ENCODE assay signal across 8 cellular contexts in genomic region chr11:117809236-117810055, GRCh38. TPM values are rescaled to one million over a fixed set of nuclear protein-coding genes. Genes with fewer than 3 reads are reported as not detected.
DNase-seq lines count a peak whose midpoint lies in the region; TF ChIP-seq lines count a peak whose summit lies in the region.

No MANE protein-coding gene starts in this region.

- H3K79me2 ChIP-seq in neural progenitor cell (ENCODE audit: low read depth): no peaks in the 10 kb centered on the region

- peaks cover 22% of the 10 kb centered on the region for H3K27me3 Mint-ChIP-seq in neural progenitor cell (ENCODE audit: insufficient read depth, low read depth)

- H3K36me3 ChIP-seq in neural progenitor cell: no peaks in the 10 kb centered on the region

- no peaks in the 10 kb centered on the region for H3K9me3 ChIP-seq in neural progenitor cell (ENCODE audit: low read depth)

- peaks cover 7% of the 10 kb centered on the region for H3F3A ChIP-seq in neural progenitor cell (ENCODE audit: low read depth)

- H3K27me3 ChIP-seq in neural progenitor cell: peaks cover 13% of the 10 kb centered on the region

- no peak overlapping the region for H2AFZ ChIP-seq in neural progenitor cell (replicated peaks)

- H3K4me1 ChIP-seq in neural progenitor cell: peaks cover 4% of the 10 kb centered on the region

- peak overlapping the region; percentile 1 for H3K27ac Mint-ChIP-seq in neural progenitor cell

- H3K9me3 Mint-ChIP-seq in neural progenitor cell: no peaks in the 10 kb centered on the region

- no peak overlapping the region for H3K4me3 ChIP-seq in fibroblast of mammary gland (ENCODE audit: control insufficient read depth, low read depth, low read length)
- H3K4me3 ChIP-seq in neural progenitor cell: no peak overlapping the region

- no peak overlapping the region for H3K4me2 ChIP-seq in neural progenitor cell

- no peak overlapping the region for H3K27ac ChIP-seq in neural progenitor cell

- DNase-seq in CD1c-positive myeloid dendritic cell (ENCODE audit: extremely low spot score) (peak; percentile 79), H4 (ENCODE audit: low spot score) (peak; percentile 68), NCI-H524 treated with DMSO at 0.1 percent for 48 hours (lab: John Stamatoyannopoulos, UW) (peak; percentile 65), fibroblast of mammary gland (ENCODE audit: low read depth) (peak; percentile 70), neural progenitor cell (ENCODE audit: low spot score) (peak; percentile 87), GOT3 (lab: John Stamatoyannopoulos, UW) (no peak)
- peak; percentile 44 for DNase-seq in activated CD8-positive, alpha-beta memory T cell treated with anti-CD3 and anti-CD28 coated beads, Interleukin-2, amount 50 U/mL, for 4 hours
- DNase-seq in effector CD4-positive, alpha-beta T cell: no peak

- no peaks in the 10 kb centered on the region for H4K20me1 ChIP-seq in neural progenitor cell (ENCODE audit: low read depth)

- no peaks in the 10 kb centered on the region for H3K36me3 Mint-ChIP-seq in neural progenitor cell

- TF ChIP-seq CTCF in fibroblast of mammary gland (conservative IDR thresholded peaks at IDR 0.05; ENCODE audit: control insufficient read depth, insufficient read depth, low read depth, low read length) (peak; percentile 48), neural progenitor cell (IDR thresholded peaks at IDR 0.05) (peak; percentile 76)

- no peak overlapping the region for H3K9ac ChIP-seq in neural progenitor cell

- H3K4me3 Mint-ChIP-seq in neural progenitor cell: no peak overlapping the region

- H3K4me1 Mint-ChIP-seq in neural progenitor cell: peaks cover 37% of the 10 kb centered on the region

RNA-seq across cellular contexts. Expression of gene DSCAML1, which starts 12.4 kb away (rescaled TPM):
- total RNA-seq in H4 (2014; rRNA removed; shearing (Covaris generic)): not detected in 2 replicates
- total RNA-seq in neural progenitor cell (ENCODE audit: low replicate concordance): 0.06 TPM in 2 replicates

RNA-seq across cellular contexts. Expression of gene FXYD2, which starts 15.1 kb away (rescaled TPM):
- not detected in 2 replicates for total RNA-seq in H4 (2014; rRNA removed; shearing (Covaris generic))
- total RNA-seq in neural progenitor cell (ENCODE audit: low replicate concordance): 1.7 and 1.9 TPM in 2 replicates

Comparison
In these comparisons a context has a peak if more than half of its experiments do, and no peak if none do; other contexts are left out.
1. DNase-seq: peak in CD1c-positive myeloid dendritic cell (single experiment), H4 (single experiment), NCI-H524 treated with DMSO at 0.1 percent for 48 hours (single experiment), activated CD8-positive, alpha-beta memory T cell treated with anti-CD3 and anti-CD28 coated beads, Interleukin-2, amount 50 U/mL, for 4 hours (single experiment), fibroblast of mammary gland (single experiment) and neural progenitor cell (single experiment); none in GOT3 (single experiment) and effector CD4-positive, alpha-beta T cell (single experiment).